20 cellular contexts compared by ENCODE assay signal in the genomic region with DNA sequence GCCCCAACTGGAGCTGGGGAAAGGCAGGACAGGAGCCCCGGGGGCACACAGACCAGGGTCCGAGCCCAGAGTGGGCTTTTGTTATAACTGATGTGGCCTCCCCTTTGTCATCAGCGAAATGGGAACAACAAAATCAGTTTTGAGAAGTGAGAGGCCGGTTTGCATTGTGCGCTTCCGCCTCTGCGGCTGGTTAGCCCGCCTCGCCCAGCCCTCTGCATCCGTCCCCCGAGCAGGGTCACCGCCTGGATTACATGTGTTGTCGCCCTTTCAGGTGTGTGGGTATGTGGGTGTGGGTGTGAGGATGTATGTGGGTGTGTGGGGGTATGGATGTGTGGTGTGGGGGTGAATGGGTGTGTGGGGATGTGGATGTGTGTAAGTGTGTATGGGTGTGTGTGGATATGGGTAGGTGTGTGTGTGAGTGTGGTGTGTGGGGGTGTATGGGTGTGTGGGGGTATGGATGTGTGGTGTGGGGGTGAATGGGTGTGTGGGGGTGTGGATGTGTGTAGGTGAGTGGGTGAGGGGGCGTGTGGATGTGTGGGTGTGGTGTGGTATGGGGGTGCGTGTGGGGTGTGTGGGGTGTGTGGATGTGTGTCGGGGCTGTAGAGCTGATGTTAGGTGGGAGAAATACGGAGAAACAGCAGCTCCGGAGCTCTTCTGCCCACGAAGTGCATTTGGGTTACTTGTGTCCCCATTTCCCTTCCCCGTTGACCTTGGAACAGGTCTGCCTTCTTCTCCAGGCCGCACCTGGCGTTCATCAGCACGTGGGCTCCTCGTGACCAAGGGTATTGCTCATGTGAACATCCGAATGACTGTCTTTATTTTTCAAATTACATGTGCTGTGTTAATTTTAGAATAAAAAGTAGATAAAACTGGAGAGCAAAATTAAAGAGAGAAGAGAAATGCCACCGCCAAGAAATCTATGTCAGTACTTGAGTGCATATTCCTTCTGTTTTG.
DNase-seq lines count a peak whose midpoint lies in the region; ATAC-seq and TF ChIP-seq lines count a peak whose summit lies in the region.
"Had no signal": no experiment of that assay in that cellular context is flagged by ENCODE, and none has a peak within 500 bp of the region (broad histone marks: within the 10 kb centered on the region; RNA-seq: fewer than 3 reads in every experiment).

No MANE protein-coding gene starts in this region.

- no peak overlapping the region for H3K18ac ChIP-seq in neuronal stem cell (ENCODE audit: low read length)

- H3K79me2 ChIP-seq in OCI-LY3 (ENCODE audit: low read length) = no peaks in the 10 kb centered on the region

- H2AFZ ChIP-seq in OCI-LY3 (ENCODE audit: low read depth, low read length) (peak overlapping the region; percentile 66), neuronal stem cell (ENCODE audit: low read length) (no peak overlapping the region)
- H2AFZ ChIP-seq: GM23248 had no signal

- H3K9me3 ChIP-seq in OCI-LY3 (ENCODE audit: insufficient read depth, low read length) (no peaks in the 10 kb centered on the region), neuronal stem cell (replicated peaks in 1 of 2; ENCODE audit: control insufficient read depth in 2 of 2, insufficient read depth in 1 of 2, low read depth in 1 of 2, low read length in 2 of 2) (no peaks in the 10 kb centered on the region), aorta (ENCODE audit: control insufficient read depth, low read length) (no peaks in the 10 kb centered on the region)
- H3K9me3 ChIP-seq: BE2C, Caco-2 had no signal

- ATAC-seq in esophagus mucosa (peak; percentile 45), aorta (ENCODE audit: low FRiP score) (no peak), sciatic nerve (no peak), HG03280 (IDR thresholded peaks at IDR 0.05; ENCODE audit: unreplicated experiment) (no peak)
- ATAC-seq: PC-3 had no signal

- H4K8ac ChIP-seq in neuronal stem cell (ENCODE audit: low read depth, low read length) = peak overlapping the region; percentile 45

- TF ChIP-seq CTCF in OCI-LY3 (IDR thresholded peaks at IDR 0.05; ENCODE audit: low read depth, low read length) = no peak

- no peak overlapping the region for H2BK120ac ChIP-seq in neuronal stem cell (ENCODE audit: low read depth, low read length)

- DNase-seq in CD1c-positive myeloid dendritic cell (ENCODE audit: extremely low spot score) (peak; percentile 45), neuronal stem cell (ENCODE audit: low spot score) (no peak), aorta (no peak), sciatic nerve (ENCODE audit: low spot score) (no peak)
- DNase-seq: BE2C; Caco-2; CD4-positive, alpha-beta T cell; GDM1; GM23248; NCI-H1048; NCI-H1436; NCI-H1930; NCI-H226; NCI-H524 treated with DMSO at 0.1 percent for 48 hours; PC-3; RPMI8226; SHP77 treated with DMSO at 0.1 percent for 48 hours had no signal

- H3K9ac ChIP-seq in OCI-LY3 (ENCODE audit: low read length) = peak overlapping the region; percentile 57
- peak overlapping the region; percentile 33 for H3K9ac ChIP-seq in neuronal stem cell (ENCODE audit: low read depth, low read length, poor library complexity)
- H3K9ac ChIP-seq: GM23248 had no signal

- H3K27me3 ChIP-seq in OCI-LY3 (ENCODE audit: low read depth, low read length) (no peaks in the 10 kb centered on the region), neuronal stem cell (ENCODE audit: control insufficient read depth in 3 of 3, insufficient read depth in 3 of 3, low read depth in 1 of 3, low read length in 3 of 3) (peaks cover 0 to 3% (median 0%) of the 10 kb centered on the region in 3 experiments), aorta (ENCODE audit: control insufficient read depth in 1 of 2, insufficient read depth in 2 of 2, low read length in 1 of 2) (no peaks in the 10 kb centered on the region)
- H3K27me3 ChIP-seq: BE2C had no signal

- H3K14ac ChIP-seq in neuronal stem cell (ENCODE audit: low read length) = no peak overlapping the region

- WGBS in neuronal stem cell (ENCODE audit: extremely low coverage in 2 of 2, insufficient read length in 2 of 2, insufficient replicate concordance in 1 of 2), 2 donors = 100% methylated on average over 2 of the region's 26 CpGs; no CpG with 5 or more reads in 1 of the 2 donors
- WGBS in aorta, 2 donors = 91 to 92% methylated on average over 26 of the region's 26 CpGs

- H2BK12ac ChIP-seq in neuronal stem cell (ENCODE audit: low read length) = no peak overlapping the region

- H3K4me2 ChIP-seq in OCI-LY3 (ENCODE audit: low read length) (peak overlapping the region; percentile 98), neuronal stem cell (ENCODE audit: insufficient read depth, low read length, poor library complexity, severe bottlenecking) (no peak overlapping the region)

- H2AK5ac ChIP-seq in neuronal stem cell (ENCODE audit: low read depth, low read length) = peak overlapping the region; percentile 20

- H2BK5ac ChIP-seq in neuronal stem cell (ENCODE audit: low read length) = no peak overlapping the region

- H3K27ac ChIP-seq in OCI-LY3 (ENCODE audit: low read length) (no peak overlapping the region), neuronal stem cell (replicated peaks; ENCODE audit: low read length) (no peak overlapping the region), aorta (ENCODE audit: low read depth in 1 of 2, low read length in 2 of 2) (no peak overlapping the region)
- H3K27ac ChIP-seq: GM23248 had no signal

- peaks cover 6% of the 10 kb centered on the region for H3K4me1 ChIP-seq in OCI-LY3 (ENCODE audit: low read length)
- H3K4me1 ChIP-seq in neuronal stem cell (ENCODE audit: control insufficient read depth in 2 of 2, insufficient read depth in 1 of 2, low read depth in 1 of 2, low read length in 2 of 2) = peaks cover 0 to 12% of the 10 kb centered on the region in 2 donors
- no peaks in the 10 kb centered on the region for H3K4me1 ChIP-seq in aorta (ENCODE audit: control insufficient read depth in 1 of 2, insufficient read depth in 2 of 2, low read length in 2 of 2)
- H3K4me1 ChIP-seq: BE2C, Caco-2 had no signal

- H4K20me1 ChIP-seq in OCI-LY3 (ENCODE audit: insufficient read depth, low read length) = no peaks in the 10 kb centered on the region

- no peaks in the 10 kb centered on the region for H3K79me1 ChIP-seq in neuronal stem cell (ENCODE audit: low read depth, low read length)

- peak overlapping the region; percentile 34 for H3K23ac ChIP-seq in neuronal stem cell (ENCODE audit: low read depth, low read length, poor library complexity)

- peak overlapping the region; percentile 31 for H2BK15ac ChIP-seq in neuronal stem cell (ENCODE audit: low read length)

- H3K4ac ChIP-seq in neuronal stem cell (ENCODE audit: low read length) = no peak overlapping the region

- H3K4me3 ChIP-seq in OCI-LY3 (ENCODE audit: low read length) = peak overlapping the region; percentile 77
- H3K4me3 ChIP-seq in neuronal stem cell (ENCODE audit: low read length in 2 of 2) = peak overlapping the region in 1 of 2 donors; percentile 22
- H3K4me3 ChIP-seq in aorta (ENCODE audit: low read length in 2 of 2) = no peak overlapping the region
- H3K4me3 ChIP-seq: GM23248 had no signal

- H4K91ac ChIP-seq in neuronal stem cell (ENCODE audit: low read depth, low read length, poor library complexity) = no peak overlapping the region

- intact Hi-C loops in aorta (cut with DNase I) (no loop called here), sciatic nerve (cut with DNase I) (no loop called here)

- H3K36me3 ChIP-seq in OCI-LY3 (replicated peaks; ENCODE audit: low read depth, low read length) (no peaks in the 10 kb centered on the region), neuronal stem cell (replicated peaks in 1 of 2; ENCODE audit: control insufficient read depth in 2 of 2, insufficient read depth in 2 of 2, low read length in 2 of 2) (no peaks in the 10 kb centered on the region), aorta (ENCODE audit: control insufficient read depth in 1 of 2, insufficient read depth in 2 of 2, low read length in 1 of 2) (no peaks in the 10 kb centered on the region)
- H3K36me3 ChIP-seq: BE2C had no signal
